ENCODE assay signal across 3 cellular contexts in the genomic region with DNA sequence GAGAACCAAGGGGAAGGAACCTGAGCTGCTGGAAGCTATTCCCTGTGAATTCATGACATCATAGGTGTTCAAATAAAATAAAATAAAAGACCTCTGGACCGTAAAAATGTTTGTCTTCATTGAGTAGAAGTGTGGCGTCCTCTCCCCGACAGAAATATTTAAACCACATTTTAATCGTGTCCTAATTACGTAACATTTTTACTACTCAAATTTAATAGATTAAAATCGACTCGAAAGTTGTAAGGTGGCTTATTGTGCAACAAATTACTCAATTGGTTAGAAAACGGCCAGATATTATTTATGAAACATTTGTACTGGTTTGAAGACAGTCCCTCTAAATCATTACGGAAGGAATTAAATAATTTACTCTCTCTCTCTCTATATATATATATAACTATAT.
TF ChIP-seq lines count a peak whose summit lies in the region.

No MANE protein-coding gene starts in this region.

TF ChIP-seq in A549, 52 proteins besides CTCF, POLR2A, EP300 and RAD21:
- TF ChIP-seq CHD4 (IDR thresholded peaks at IDR 0.05; ENCODE audit: borderline replicate concordance) (no peak), RFX5 (IDR thresholded peaks at IDR 0.05) (no peak), RNF2 (IDR thresholded peaks at IDR 0.05; ENCODE audit: borderline replicate concordance, low read depth) (no peak), SREBF2 (IDR thresholded peaks at IDR 0.05) (no peak), CBX2 (IDR thresholded peaks at IDR 0.05; ENCODE audit: borderline replicate concordance, low read depth) (no peak), EHF (CRISPR knock-in tag; IDR thresholded peaks at IDR 0.05) (no peak), ESRRA (IDR thresholded peaks at IDR 0.05; ENCODE audit: borderline replicate concordance, low read length) (no peak), NFE2L2 (conservative IDR thresholded peaks at IDR 0.05; ENCODE audit: low read length) (no peak), USF2 (IDR thresholded peaks at IDR 0.05) (no peak), POLR2AphosphoS2 (conservative IDR thresholded peaks at IDR 0.05; ENCODE audit: low read length) (no peak), MAX (IDR thresholded peaks at IDR 0.05) (no peak), MYC (IDR thresholded peaks at IDR 0.05; ENCODE audit: borderline replicate concordance, low read length) (no peak), ZSCAN20 (CRISPR knock-in tag; IDR thresholded peaks at IDR 0.05) (no peak), CBX8 (IDR thresholded peaks at IDR 0.05) (no peak), HDAC2 (IDR thresholded peaks at IDR 0.05) (no peak)
- TF ChIP-seq, protein P1, sequence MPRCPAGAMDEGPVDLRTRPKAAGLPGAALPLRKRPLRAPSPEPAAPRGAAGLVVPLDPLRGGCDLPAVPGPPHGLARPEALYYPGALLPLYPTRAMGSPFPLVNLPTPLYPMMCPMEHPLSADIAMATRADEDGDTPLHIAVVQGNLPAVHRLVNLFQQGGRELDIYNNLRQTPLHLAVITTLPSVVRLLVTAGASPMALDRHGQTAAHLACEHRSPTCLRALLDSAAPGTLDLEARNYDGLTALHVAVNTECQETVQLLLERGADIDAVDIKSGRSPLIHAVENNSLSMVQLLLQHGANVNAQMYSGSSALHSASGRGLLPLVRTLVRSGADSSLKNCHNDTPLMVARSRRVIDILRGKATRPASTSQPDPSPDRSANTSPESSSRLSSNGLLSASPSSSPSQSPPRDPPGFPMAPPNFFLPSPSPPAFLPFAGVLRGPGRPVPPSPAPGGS (IDR thresholded peaks at IDR 0.05), result no peak
- TF ChIP-seq, protein P2, sequence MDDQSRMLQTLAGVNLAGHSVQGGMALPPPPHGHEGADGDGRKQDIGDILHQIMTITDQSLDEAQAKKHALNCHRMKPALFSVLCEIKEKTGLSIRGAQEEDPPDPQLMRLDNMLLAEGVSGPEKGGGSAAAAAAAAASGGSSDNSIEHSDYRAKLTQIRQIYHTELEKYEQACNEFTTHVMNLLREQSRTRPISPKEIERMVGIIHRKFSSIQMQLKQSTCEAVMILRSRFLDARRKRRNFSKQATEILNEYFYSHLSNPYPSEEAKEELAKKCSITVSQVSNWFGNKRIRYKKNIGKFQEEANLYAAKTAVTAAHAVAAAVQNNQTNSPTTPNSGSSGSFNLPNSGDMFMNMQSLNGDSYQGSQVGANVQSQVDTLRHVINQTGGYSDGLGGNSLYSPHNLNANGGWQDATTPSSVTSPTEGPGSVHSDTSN (IDR thresholded peaks at IDR 0.05), result no peak
- TF ChIP-seq, protein P3, sequence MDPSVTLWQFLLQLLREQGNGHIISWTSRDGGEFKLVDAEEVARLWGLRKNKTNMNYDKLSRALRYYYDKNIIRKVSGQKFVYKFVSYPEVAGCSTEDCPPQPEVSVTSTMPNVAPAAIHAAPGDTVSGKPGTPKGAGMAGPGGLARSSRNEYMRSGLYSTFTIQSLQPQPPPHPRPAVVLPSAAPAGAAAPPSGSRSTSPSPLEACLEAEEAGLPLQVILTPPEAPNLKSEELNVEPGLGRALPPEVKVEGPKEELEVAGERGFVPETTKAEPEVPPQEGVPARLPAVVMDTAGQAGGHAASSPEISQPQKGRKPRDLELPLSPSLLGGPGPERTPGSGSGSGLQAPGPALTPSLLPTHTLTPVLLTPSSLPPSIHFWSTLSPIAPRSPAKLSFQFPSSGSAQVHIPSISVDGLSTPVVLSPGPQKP (IDR thresholded peaks at IDR 0.05; ENCODE audit: low read depth, low read length), result no peak

TF ChIP-seq in IMR-90, 13 proteins besides CTCF, POLR2A, EP300 and RAD21:
- TF ChIP-seq CEBPB (IDR thresholded peaks at IDR 0.05; ENCODE audit: low read depth, low read length) (peak; percentile 54; the same call in 1 of the 2 replicates), MAZ (IDR thresholded peaks at IDR 0.05; ENCODE audit: borderline replicate concordance, low read depth, low read length) (no peak)

TF ChIP-seq in K562, 482 proteins besides CTCF, POLR2A, EP300 and RAD21:
- TF ChIP-seq CEBPB (tag; IDR thresholded peaks at IDR 0.05), result peak; percentile 79
- TF ChIP-seq ZNF77 (CRISPR knock-in tag; IDR thresholded peaks at IDR 0.05), result no peak
- TF ChIP-seq CEBPG (CRISPR knock-in tag; IDR thresholded peaks at IDR 0.05), result no peak
- TF ChIP-seq CEBPG (tag; conservative IDR thresholded peaks at IDR 0.05 in 1 of 2, IDR thresholded peaks at IDR 0.05 in 1 of 2), result peak; percentile 42 to 88; a peak in 3 of 4 replicates
